18 cellular contexts compared by ENCODE assay signal in the genomic region with DNA sequence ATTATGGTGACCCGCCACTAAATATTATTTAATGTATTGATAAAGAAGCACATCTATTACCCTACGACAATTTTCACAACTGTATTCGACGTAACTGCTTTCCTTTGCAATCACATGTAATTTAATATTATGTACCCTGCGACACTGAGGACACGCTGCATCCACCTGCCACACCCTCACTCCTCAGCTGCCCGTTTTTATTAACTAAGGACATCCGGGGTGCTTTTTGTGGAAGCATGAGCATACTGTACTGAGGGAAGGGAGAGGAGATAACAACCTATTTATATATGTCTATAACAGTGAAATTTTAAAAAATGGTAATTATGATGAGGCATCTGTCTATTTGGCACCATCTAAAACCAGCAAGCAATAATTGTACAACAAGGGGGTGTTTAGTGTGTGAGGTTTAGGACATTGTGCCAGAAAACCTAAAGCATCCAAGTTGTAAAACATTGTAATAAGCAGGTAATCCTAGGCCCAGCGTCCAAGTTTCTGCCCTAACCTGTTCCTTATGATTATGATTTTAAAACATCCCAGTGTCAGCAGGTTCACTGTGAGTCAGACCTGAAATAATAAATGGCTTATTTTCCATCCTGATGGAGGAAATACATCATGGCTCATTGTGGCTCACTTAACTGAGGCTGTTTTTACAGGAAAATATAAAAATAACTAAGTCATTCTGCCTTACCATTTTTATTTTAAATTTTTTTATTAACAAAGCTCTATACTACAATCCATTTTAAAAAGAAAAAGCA. TPM values are rescaled to one million over a fixed set of nuclear protein-coding genes. Genes with fewer than 3 reads are reported as not detected.
DNase-seq lines count a peak whose midpoint lies in the region; ATAC-seq and TF ChIP-seq lines count a peak whose summit lies in the region.
"Had no signal": no experiment of that assay in that cellular context is flagged by ENCODE, and none has a peak within 500 bp of the region (broad histone marks: within the 10 kb centered on the region; RNA-seq: fewer than 3 reads in every experiment).

No MANE protein-coding gene starts in this region.

- CTCF ChIA-PET in activated CD4-positive, alpha-beta T cell treated with anti-CD3 and anti-CD28 coated beads, Interleukin-2, amount 10 ng/mL, durations not matched to agents 7 days and 5 days (lab: Charles Lee), result no interaction called here

- ATAC-seq in activated T-helper 17 cell treated with anti-CD3 and anti-CD28 coated beads, Interleukin-2, amount 50 U/mL, for 72 hours (replicated peaks), result peak; percentile 23
- no peak for ATAC-seq in stimulated activated naive CD8-positive, alpha-beta T cell treated with anti-CD3 and anti-CD28 coated beads, Interleukin-15, amount 100 ng/mL, for 72 hours
- ATAC-seq in gastroesophageal sphincter, result no peak
- ATAC-seq: Panc1 had no signal

- peak overlapping the region; percentile 12 for H3K27ac Mint-ChIP-seq in activated CD4-positive, alpha-beta T cell treated with anti-CD3 and anti-CD28 coated beads, Interleukin-2, amount 10 ng/mL, durations not matched to agents 7 days and 5 days
- H3K27ac Mint-ChIP-seq in activated T-helper 17 cell treated with anti-CD3 and anti-CD28 coated beads, Interleukin-2, amount 50 U/mL, for 72 hours, result peak overlapping the region; percentile 94
- peak overlapping the region; percentile 54 to 70 for H3K27ac Mint-ChIP-seq in stimulated activated naive CD8-positive, alpha-beta T cell treated with anti-CD3 and anti-CD28 coated beads, Interleukin-15, amount 100 ng/mL, for 72 hours
- H3K27ac Mint-ChIP-seq: memory B cell had no signal

- POLR2A ChIA-PET in activated CD4-positive, alpha-beta T cell treated with anti-CD3 and anti-CD28 coated beads, Interleukin-2, amount 10 ng/mL, durations not matched to agents 7 days and 5 days (lab: Charles Lee), result no interaction called here

- peaks cover 81% of the 10 kb centered on the region for H3K4me1 Mint-ChIP-seq in activated CD4-positive, alpha-beta T cell treated with anti-CD3 and anti-CD28 coated beads, Interleukin-2, amount 10 ng/mL, durations not matched to agents 7 days and 5 days
- H3K4me1 Mint-ChIP-seq in activated T-helper 17 cell treated with anti-CD3 and anti-CD28 coated beads, Interleukin-2, amount 50 U/mL, for 72 hours, result peaks cover 60% of the 10 kb centered on the region
- H3K4me1 Mint-ChIP-seq in stimulated activated naive CD8-positive, alpha-beta T cell treated with anti-CD3 and anti-CD28 coated beads, Interleukin-15, amount 100 ng/mL, for 72 hours, result peaks cover 88% of the 10 kb centered on the region

- intact Hi-C loops in esophagus squamous epithelium (cut with DNase I), result no loop called here

- H3K4me1 ChIP-seq in esophagus squamous epithelium (peaks cover 11 to 67% (median 38%) of the 10 kb centered on the region in 3 donors), gastroesophageal sphincter (peaks cover 15 to 72% (median 31%) of the 10 kb centered on the region in 3 donors)

- H3K36me3 ChIP-seq in esophagus squamous epithelium (no peaks in the 10 kb centered on the region), gastroesophageal sphincter (no peaks in the 10 kb centered on the region)
- H3K36me3 ChIP-seq: neutrophil, suprapubic skin had no signal

- no peak for TF ChIP-seq CTCF in esophagus squamous epithelium (IDR thresholded peaks at IDR 0.05)
- TF ChIP-seq CTCF in gastroesophageal sphincter (IDR thresholded peaks at IDR 0.05), result no peak

- TF ChIP-seq EP300 in gastroesophageal sphincter (IDR thresholded peaks at IDR 0.05), result no peak

- H3K4me3 Mint-ChIP-seq in activated CD4-positive, alpha-beta T cell treated with anti-CD3 and anti-CD28 coated beads, Interleukin-2, amount 10 ng/mL, durations not matched to agents 7 days and 5 days, result no peak overlapping the region
- H3K4me3 Mint-ChIP-seq in activated T-helper 17 cell treated with anti-CD3 and anti-CD28 coated beads, Interleukin-2, amount 50 U/mL, for 72 hours, result peak overlapping the region; percentile 86
- peak overlapping the region in 1 of 2 donors; percentile 20 for H3K4me3 Mint-ChIP-seq in stimulated activated naive CD8-positive, alpha-beta T cell treated with anti-CD3 and anti-CD28 coated beads, Interleukin-15, amount 100 ng/mL, for 72 hours
- H3K4me3 Mint-ChIP-seq: memory B cell had no signal

- 60 to 70% methylated on average over 9 of the region's 9 CpGs for WGBS in esophagus squamous epithelium, 2 donors
- WGBS in gastroesophageal sphincter (ENCODE audit: low coverage in 1 of 2), 2 donors, result 79 to 80% methylated on average over 7 to 9 of the region's 9 CpGs

- TF ChIP-seq POLR2A in esophagus squamous epithelium (IDR thresholded peaks at IDR 0.05) (no peak), gastroesophageal sphincter (IDR thresholded peaks at IDR 0.05) (no peak)

- in situ Hi-C loops in G401 (cut with HindIII; ENCODE audit: low sequenced_read_pairs), result no loop called here

- H3K27ac ChIP-seq in esophagus squamous epithelium, result peak overlapping the region; percentile 17 to 68 (median 55)
- H3K27ac ChIP-seq in gastroesophageal sphincter, result no peak overlapping the region
- H3K27ac ChIP-seq: neutrophil, suprapubic skin had no signal

- no peaks in the 10 kb centered on the region for H3K9me3 ChIP-seq in esophagus squamous epithelium
- no peaks in the 10 kb centered on the region for H3K9me3 ChIP-seq in gastroesophageal sphincter
- H3K9me3 ChIP-seq: neutrophil, suprapubic skin had no signal

- peaks cover 8% of the 10 kb centered on the region for H3K9me3 Mint-ChIP-seq in activated CD4-positive, alpha-beta T cell treated with anti-CD3 and anti-CD28 coated beads, Interleukin-2, amount 10 ng/mL, durations not matched to agents 7 days and 5 days
- no peaks in the 10 kb centered on the region for H3K9me3 Mint-ChIP-seq in activated T-helper 17 cell treated with anti-CD3 and anti-CD28 coated beads, Interleukin-2, amount 50 U/mL, for 72 hours
- peaks cover 0 to 6% of the 10 kb centered on the region in 2 donors for H3K9me3 Mint-ChIP-seq in stimulated activated naive CD8-positive, alpha-beta T cell treated with anti-CD3 and anti-CD28 coated beads, Interleukin-15, amount 100 ng/mL, for 72 hours
- H3K9me3 Mint-ChIP-seq: memory B cell had no signal

- peaks cover 38% of the 10 kb centered on the region for H3K36me3 Mint-ChIP-seq in activated CD4-positive, alpha-beta T cell treated with anti-CD3 and anti-CD28 coated beads, Interleukin-2, amount 10 ng/mL, durations not matched to agents 7 days and 5 days (ENCODE audit: low read depth)
- peaks cover 36% of the 10 kb centered on the region for H3K36me3 Mint-ChIP-seq in activated T-helper 17 cell treated with anti-CD3 and anti-CD28 coated beads, Interleukin-2, amount 50 U/mL, for 72 hours (ENCODE audit: low read depth)

- DNase-seq in activated CD4-positive, alpha-beta T cell treated with anti-CD3 and anti-CD28 coated beads, Interleukin-2, amount 10 ng/mL, durations not matched to agents 7 days and 5 days, result no peak
- DNase-seq in activated CD4-positive, alpha-beta T cell treated with anti-CD3 and anti-CD28 coated beads, Interleukin-2, amount 50 U/mL, for 4 hours, result no peak
- no peak for DNase-seq in esophagus squamous epithelium (lab: John Stamatoyannopoulos, UW)
- no peak for DNase-seq in stimulated activated naive CD8-positive, alpha-beta T cell treated with anti-CD3 and anti-CD28 coated beads, Interleukin-15, amount 100 ng/mL, for 72 hours
- DNase-seq in G401 (ENCODE audit: low spot score), result no peak
- DNase-seq in SKM-1 (lab: John Stamatoyannopoulos, UW; ENCODE audit: unreplicated experiment), result no peak
- DNase-seq: ACHN; activated CD4-positive, alpha-beta T cell treated with anti-CD3 and anti-CD28 coated beads for 48 hours; activated gamma-delta T cell treated with Interleukin-2 at 50 U/mL for 16 hours; NCI-H1048; small intestine; T-helper 2 cell had no signal

- H3K4me3 ChIP-seq in esophagus squamous epithelium (no peak overlapping the region), gastroesophageal sphincter (no peak overlapping the region)
- H3K4me3 ChIP-seq: suprapubic skin had no signal

- no peaks in the 10 kb centered on the region for H3K27me3 ChIP-seq in esophagus squamous epithelium
- no peaks in the 10 kb centered on the region for H3K27me3 ChIP-seq in gastroesophageal sphincter
- H3K27me3 ChIP-seq: neutrophil, suprapubic skin had no signal

- H3K27me3 Mint-ChIP-seq in activated CD4-positive, alpha-beta T cell treated with anti-CD3 and anti-CD28 coated beads, Interleukin-2, amount 10 ng/mL, durations not matched to agents 7 days and 5 days, result no peaks in the 10 kb centered on the region
- no peaks in the 10 kb centered on the region for H3K27me3 Mint-ChIP-seq in activated T-helper 17 cell treated with anti-CD3 and anti-CD28 coated beads, Interleukin-2, amount 50 U/mL, for 72 hours
- H3K27me3 Mint-ChIP-seq in stimulated activated naive CD8-positive, alpha-beta T cell treated with anti-CD3 and anti-CD28 coated beads, Interleukin-15, amount 100 ng/mL, for 72 hours, result no peaks in the 10 kb centered on the region
- H3K27me3 Mint-ChIP-seq: memory B cell had no signal

RNA-seq across cellular contexts. Expression of a gene that starts 56.3 kb away (rescaled TPM):
- 10 to 100 TPM; 40.3 to 46.5 TPM for total RNA-seq in activated CD4-positive, alpha-beta T cell treated with anti-CD3 and anti-CD28 coated beads, Interleukin-2, amount 10 ng/mL, durations not matched to agents 7 days and 5 days
- 10 to 100 TPM; 32.0 to 48.9 TPM for total RNA-seq in activated T-helper 17 cell treated with anti-CD3 and anti-CD28 coated beads, Interleukin-2, amount 50 U/mL, for 72 hours
- total RNA-seq in esophagus squamous epithelium (10 to 100 TPM in 3 of 4 donors, 1 to 10 TPM in 1; 9.1 to 42.3 (median 14.2) TPM), gastroesophageal sphincter (10 to 100 TPM; 52.4 to 72.2 (median 59.5) TPM)
- 0.12 and 0.17 TPM in 2 replicates for total RNA-seq in G401 (2014; rRNA removed; shearing (Covaris generic))

Comparison
In these comparisons a context has a peak if more than half of its experiments do, and no peak if none do; other contexts are left out.
1. H3K27ac Mint-ChIP-seq: peak in every context shown above with its lines; median percentile 94 in activated T-helper 17 cell treated with anti-CD3 and anti-CD28 coated beads, Interleukin-2, amount 50 U/mL, for 72 hours; 62 in stimulated activated naive CD8-positive, alpha-beta T cell treated with anti-CD3 and anti-CD28 coated beads, Interleukin-15, amount 100 ng/mL, for 72 hours; 12 in activated CD4-positive, alpha-beta T cell treated with anti-CD3 and anti-CD28 coated beads, Interleukin-2, amount 10 ng/mL, durations not matched to agents 7 days and 5 days.
2. H3K27ac ChIP-seq: peak in esophagus squamous epithelium (4 of 4); none in gastroesophageal sphincter (0 of 4).